In the genomic region with DNA sequence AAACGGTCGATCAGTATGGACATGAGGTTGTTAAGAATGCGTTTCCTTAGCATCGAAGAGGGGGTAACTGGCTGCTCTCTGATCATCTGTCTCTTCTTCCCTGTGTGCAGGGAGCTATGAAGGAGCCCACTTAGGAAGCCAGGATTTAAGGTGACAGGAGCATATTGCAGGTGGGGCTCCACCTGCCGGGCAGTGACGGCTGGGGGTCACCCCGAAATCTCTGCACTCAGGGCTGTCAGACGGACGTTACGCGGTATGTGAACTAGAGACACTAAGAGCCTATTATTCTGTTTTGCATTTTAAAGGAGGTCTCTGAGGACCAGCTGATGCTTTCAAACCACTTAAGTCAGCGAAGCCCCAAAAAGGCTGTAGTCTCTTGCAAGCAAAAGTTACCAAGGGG, we compare ENCODE assay signal across 10 cellular contexts.
DNase-seq lines count a peak whose midpoint lies in the region; ATAC-seq and TF ChIP-seq lines count a peak whose summit lies in the region.
"Had no signal": no experiment of that assay in that cellular context is flagged by ENCODE, and none has a peak within 500 bp of the region (broad histone marks: within the 10 kb centered on the region; RNA-seq: fewer than 3 reads in every experiment).

No MANE protein-coding gene starts in this region.

- peaks cover 67% of the 10 kb centered on the region for H3K4me1 Mint-ChIP-seq in activated T-cell treated with anti-CD3 and anti-CD28 coated beads, Interleukin-2, amount 50 U/mL, for 4 hours (ENCODE audit: low read depth)
- H3K4me1 Mint-ChIP-seq in chondrocyte (ENCODE audit: low read depth) = no peaks in the 10 kb centered on the region

- H3K4me3 ChIP-seq in tibial artery = peak overlapping the region; percentile 4 to 5
- H3K4me3 ChIP-seq in ascending aorta = no peak overlapping the region
- H3K4me3 ChIP-seq: lung had no signal

- H3K4me1 ChIP-seq in tibial artery (no peaks in the 10 kb centered on the region), ascending aorta (no peaks in the 10 kb centered on the region)

- H3K36me3 Mint-ChIP-seq in activated T-cell treated with anti-CD3 and anti-CD28 coated beads, Interleukin-2, amount 50 U/mL, for 4 hours (ENCODE audit: insufficient read depth) = peaks cover 21% of the 10 kb centered on the region
- no peaks in the 10 kb centered on the region for H3K36me3 Mint-ChIP-seq in chondrocyte (ENCODE audit: low read depth)

- no peaks in the 10 kb centered on the region for H3K9me3 Mint-ChIP-seq in activated T-cell treated with anti-CD3 and anti-CD28 coated beads, Interleukin-2, amount 50 U/mL, for 4 hours
- no peaks in the 10 kb centered on the region for H3K9me3 Mint-ChIP-seq in chondrocyte (ENCODE audit: low read depth)

- H3K9me3 ChIP-seq in tibial artery (no peaks in the 10 kb centered on the region), ascending aorta (no peaks in the 10 kb centered on the region)

- DNase-seq in activated T-cell treated with anti-CD3 and anti-CD28 coated beads, Interleukin-2, amount 50 U/mL, for 4 hours = no peak
- DNase-seq in activated T-cell treated with anti-CD3 and anti-CD28 coated beads for 4 hours (no peak), chondrocyte (ENCODE audit: low spot score) (peak; percentile 32), tibial artery (no peak), ascending aorta (ENCODE audit: low spot score in 2 of 2) (no peak)
- DNase-seq: NCI-H146 had no signal

- peaks cover 0 to 24% of the 10 kb centered on the region in 2 donors for H3K27me3 ChIP-seq in tibial artery
- no peaks in the 10 kb centered on the region for H3K27me3 ChIP-seq in ascending aorta

- no peaks in the 10 kb centered on the region for H3K27me3 Mint-ChIP-seq in activated T-cell treated with anti-CD3 and anti-CD28 coated beads, Interleukin-2, amount 50 U/mL, for 4 hours (ENCODE audit: low read depth)
- peaks cover 12% of the 10 kb centered on the region for H3K27me3 Mint-ChIP-seq in chondrocyte (ENCODE audit: low read depth)

- ATAC-seq in activated T-cell treated with anti-CD3 and anti-CD28 coated beads, Interleukin-2, amount 50 U/mL, for 4 hours = no peak
- ATAC-seq in HG03354 (IDR thresholded peaks at IDR 0.05; ENCODE audit: poor library complexity, severe bottlenecking, unreplicated experiment) (peak; percentile 43), HG03342 (IDR thresholded peaks at IDR 0.05; ENCODE audit: unreplicated experiment) (no peak)
- no peak for ATAC-seq in activated CD4-positive, CD25-positive, alpha-beta regulatory T cell treated with anti-CD3 and anti-CD28 coated beads, Interleukin-2, amount 50 U/mL, for 24 hours

- peak overlapping the region; percentile 73 for H3K4me3 Mint-ChIP-seq in activated T-cell treated with anti-CD3 and anti-CD28 coated beads, Interleukin-2, amount 50 U/mL, for 4 hours
- H3K4me3 Mint-ChIP-seq in chondrocyte (ENCODE audit: unreplicated experiment) = no peak overlapping the region

- H3K27ac Mint-ChIP-seq in chondrocyte (ENCODE audit: unreplicated experiment) = no peak overlapping the region

- no peak for TF ChIP-seq CTCF in chondrocyte (IDR thresholded peaks at IDR 0.05)
- no peak for TF ChIP-seq CTCF in tibial artery (IDR thresholded peaks at IDR 0.05)
- no peak for TF ChIP-seq CTCF in ascending aorta (IDR thresholded peaks at IDR 0.05)

- intact Hi-C loops in tibial artery (cut with DNase I; ENCODE audit: low total_unique reads) = no loop called here
- intact Hi-C loops in ascending aorta (cut with DNase I) = no loop called here

- H3K27ac ChIP-seq in tibial artery (no peak overlapping the region), ascending aorta (no peak overlapping the region)

- H3K36me3 ChIP-seq in tibial artery (no peaks in the 10 kb centered on the region), ascending aorta (no peaks in the 10 kb centered on the region)

Comparison
In these comparisons a context has a peak if more than half of its experiments do, and no peak if none do; other contexts are left out.
1. H3K4me3 ChIP-seq: peak in tibial artery (2 of 2); none in ascending aorta (0 of 2).